ENCODE assay signal across 23 cellular contexts in the genomic region with DNA sequence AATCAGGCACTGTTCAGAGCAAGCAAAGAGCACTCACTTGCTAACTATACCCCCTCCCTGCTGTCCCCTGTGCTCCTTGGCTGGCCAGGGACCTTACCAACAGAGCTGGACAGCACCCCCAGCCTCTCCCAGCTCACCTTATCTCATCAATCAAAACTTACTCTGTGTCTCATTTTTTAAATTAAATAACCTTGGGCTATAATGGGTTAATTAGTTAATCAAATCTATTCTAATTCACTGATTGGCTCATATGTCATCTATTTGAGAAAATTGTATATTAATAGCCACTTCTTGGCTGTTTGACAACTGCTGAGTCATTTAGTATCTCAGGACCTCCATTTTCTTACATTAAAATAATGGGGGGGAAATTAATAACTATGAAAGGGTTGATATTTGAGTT. TPM values are rescaled to one million over a fixed set of nuclear protein-coding genes. Genes with fewer than 3 reads are reported as not detected.
"Had no signal": no experiment of that assay in that cellular context is flagged by ENCODE, and none has a peak within 500 bp of the region (broad histone marks: within the 10 kb centered on the region; RNA-seq: fewer than 3 reads in every experiment).

No MANE protein-coding gene starts in this region.

- ATAC-seq: Panc1, PC-3, T-cell had no signal

- H3K27ac Mint-ChIP-seq: T-cell; T-helper 1 cell treated with Interleukin-12 subunit alpha and Interleukin-12 subunit beta and Interleukin-4 antibody, amounts not matched to agents 30 μg/mL and 1 μg/mL, for 36 hours had no signal

- H3K27me3 ChIP-seq: MG63 had no signal

- H3K9me3 Mint-ChIP-seq: T-cell; T-helper 1 cell treated with Interleukin-12 subunit alpha and Interleukin-12 subunit beta and Interleukin-4 antibody, amounts not matched to agents 30 μg/mL and 1 μg/mL, for 36 hours had no signal

- H3K27ac ChIP-seq: RWPE1 had no signal

- H3K36me3 Mint-ChIP-seq: T-cell had no signal

- H3K36me3 ChIP-seq: MG63 had no signal

- H3K4me3 ChIP-seq: MG63 had no signal

- H3K4me3 Mint-ChIP-seq: T-cell; T-helper 1 cell treated with Interleukin-12 subunit alpha and Interleukin-12 subunit beta and Interleukin-4 antibody, amounts not matched to agents 30 μg/mL and 1 μg/mL, for 36 hours had no signal

- H3K9me3 ChIP-seq: MG63 had no signal

- FAIRE-seq: HTR-8/SVneo had no signal

- DNase-seq: KBM-7, MG63, NCI-H1092 treated with DMSO at 0.1 percent for 48 hours, NCI-H1436, NCI-H187, NCI-H2029, NCI-H2081 treated with DMSO at 0.1 percent for 48 hours, NCI-H2171, NCI-H226, NCI-H446, NCI-H510A, NCI-H524 treated with DMSO at 0.1 percent for 48 hours, NCI-H774, PC-3, SHP77, SW 1271, T-cell had no signal

- H3K4me1 Mint-ChIP-seq: T-cell had no signal

RNA-seq across cellular contexts. Expression of a gene that starts 22.9 kb away (rescaled TPM):
- total RNA-seq: OCI-LY7, PC-3, SK-MEL-5 had no signal
